1 cellular context compared by ENCODE assay signal in genomic region chr11:65873280-65874156, GRCh38.
TF ChIP-seq lines count a peak whose summit lies in the region.

No MANE protein-coding gene starts in this region.

TF ChIP-seq in H1, 55 proteins besides CTCF, POLR2A, EP300 and RAD21:
- TF ChIP-seq CBX5 (IDR thresholded peaks at IDR 0.05; ENCODE audit: low read depth, low read length): no peak
- no peak for TF ChIP-seq SUZ12 (IDR thresholded peaks at IDR 0.05; ENCODE audit: low read length)
- peak; percentile 61; the same call in 1 of the 2 replicates for TF ChIP-seq MAX (IDR thresholded peaks at IDR 0.05)
- TF ChIP-seq GABPA (IDR thresholded peaks at IDR 0.05; ENCODE audit: borderline replicate concordance, insufficient read depth, low read length): no peak
- TF ChIP-seq NRF1 (IDR thresholded peaks at IDR 0.05; ENCODE audit: low read depth, low read length): no peak
- peak; percentile 57; the same call in 1 of the 2 replicates for TF ChIP-seq EGR1 (IDR thresholded peaks at IDR 0.05; ENCODE audit: borderline replicate concordance, low read depth, low read length)
- no peak for TF ChIP-seq TAF7 (optimal IDR thresholded peaks at IDR 0.05; ENCODE audit: borderline replicate concordance, low read depth, low read length)
- TF ChIP-seq CHD2 (IDR thresholded peaks at IDR 0.05; ENCODE audit: low read length): no peak
- TF ChIP-seq SIX5 (IDR thresholded peaks at IDR 0.05; ENCODE audit: low read depth, low read length): no peak
- TF ChIP-seq JUND (IDR thresholded peaks at IDR 0.05; ENCODE audit: low read length): no peak
- TF ChIP-seq USF2 (IDR thresholded peaks at IDR 0.05; ENCODE audit: low read length): peak; percentile 83
- TF ChIP-seq RXRA (IDR thresholded peaks at IDR 0.05; ENCODE audit: insufficient read depth, low read depth, low read length): 0 out of 2 replicates have a peak, but pooled peaks have one; percentile 64
- TF ChIP-seq SP1 (IDR thresholded peaks at IDR 0.05; ENCODE audit: low read depth, low read length): peak; percentile 83; the same call in 1 of the 2 replicates
- TF ChIP-seq CBX8 (IDR thresholded peaks at IDR 0.05; ENCODE audit: borderline replicate concordance, low read depth, low read length): no peak
- TF ChIP-seq GTF2F1 (IDR thresholded peaks at IDR 0.05; ENCODE audit: borderline replicate concordance, low read depth, low read length): no peak
- no peak for TF ChIP-seq CHD7 (IDR thresholded peaks at IDR 0.05; ENCODE audit: insufficient replicate concordance, low read length)
- peak; percentile 49 for TF ChIP-seq KDM4A (IDR thresholded peaks at IDR 0.05; ENCODE audit: low read depth, low read length, severe bottlenecking)
- TF ChIP-seq SP4 (IDR thresholded peaks at IDR 0.05; ENCODE audit: low read length): peak; percentile 96
- TF ChIP-seq YY1 (IDR thresholded peaks at IDR 0.05; ENCODE audit: low read depth, low read length): no peak
- TF ChIP-seq CHD1 (IDR thresholded peaks at IDR 0.05; ENCODE audit: low read depth, low read length): no peak
- TF ChIP-seq ATF2 (IDR thresholded peaks at IDR 0.05; ENCODE audit: low read length): 0 out of 2 replicates have a peak, but pooled peaks have one; percentile 15
- no peak for TF ChIP-seq BRCA1 (IDR thresholded peaks at IDR 0.05; ENCODE audit: low read depth, low read length)
- no peak for TF ChIP-seq PHF8 (conservative IDR thresholded peaks at IDR 0.05; ENCODE audit: low read depth, low read length)
- no peak for TF ChIP-seq KDM5A (IDR thresholded peaks at IDR 0.05; ENCODE audit: low read length)
- no peak for TF ChIP-seq SAP30 (IDR thresholded peaks at IDR 0.05; ENCODE audit: insufficient read depth, insufficient replicate concordance, low read length)
- TF ChIP-seq BCL11A (IDR thresholded peaks at IDR 0.05; ENCODE audit: low read depth in 2 of 2, low read length in 2 of 2): no peak
- TF ChIP-seq ATF3 (IDR thresholded peaks at IDR 0.05; ENCODE audit: insufficient read depth, low read depth, low read length): peak; percentile 67
- no peak for TF ChIP-seq CTBP2 (IDR thresholded peaks at IDR 0.05; ENCODE audit: borderline replicate concordance, insufficient read depth, insufficient read length, low read length)
- no peak for TF ChIP-seq JUN (IDR thresholded peaks at IDR 0.05; ENCODE audit: low read depth, low read length)
- peak; percentile 73 for TF ChIP-seq BACH1 (IDR thresholded peaks at IDR 0.05; ENCODE audit: low read length)
- no peak for TF ChIP-seq POU5F1 (IDR thresholded peaks at IDR 0.05; ENCODE audit: low read depth, low read length)
- peak; percentile 64 for TF ChIP-seq CREB1 (IDR thresholded peaks at IDR 0.05)
- 0 out of 4 replicates have a peak, but pooled peaks have one; percentile 16 to 44 for TF ChIP-seq SIN3A (conservative IDR thresholded peaks at IDR 0.05 in 1 of 2, IDR thresholded peaks at IDR 0.05 in 1 of 2; ENCODE audit: low read depth in 1 of 2, low read length in 2 of 2)
- TF ChIP-seq HDAC6 (IDR thresholded peaks at IDR 0.05; ENCODE audit: low read depth, low read length): no peak
- TF ChIP-seq RNF2 (IDR thresholded peaks at IDR 0.05; ENCODE audit: borderline replicate concordance, low read depth, low read length, missing control alignments, poor library complexity, severe bottlenecking): no peak
- no peak for TF ChIP-seq FOSL1 (IDR thresholded peaks at IDR 0.05; ENCODE audit: insufficient read depth, low read depth, low read length)
- no peak for TF ChIP-seq CEBPB (IDR thresholded peaks at IDR 0.05; ENCODE audit: low read depth, low read length)
- no peak for TF ChIP-seq SIRT6 (IDR thresholded peaks at IDR 0.05; ENCODE audit: low read length)
- TF ChIP-seq RBBP5 (IDR thresholded peaks at IDR 0.05; ENCODE audit: borderline replicate concordance, low read depth, low read length): peak; percentile 66
- TF ChIP-seq TEAD4 (IDR thresholded peaks at IDR 0.05; ENCODE audit: low read depth, low read length): no peak
- TF ChIP-seq TBP (IDR thresholded peaks at IDR 0.05; ENCODE audit: low read depth, low read length): peak; percentile 50; the same call in 1 of the 2 replicates
- no peak for TF ChIP-seq E2F6 (IDR thresholded peaks at IDR 0.05)
- TF ChIP-seq SP2 (IDR thresholded peaks at IDR 0.05; ENCODE audit: low read length): no peak
- peak; percentile 39; the same call in 1 of the 2 replicates for TF ChIP-seq KDM1A (IDR thresholded peaks at IDR 0.05; ENCODE audit: borderline replicate concordance, low read length)
- TF ChIP-seq MAFK (IDR thresholded peaks at IDR 0.05; ENCODE audit: low read depth, low read length): no peak
- 0 out of 2 replicates have a peak, but pooled peaks have one; percentile 22 for TF ChIP-seq POLR2AphosphoS5 (IDR thresholded peaks at IDR 0.05; ENCODE audit: low read depth, low read length)
- no peak for TF ChIP-seq SRF (IDR thresholded peaks at IDR 0.05; ENCODE audit: low read depth, low read length)
- TF ChIP-seq ASH2L (IDR thresholded peaks at IDR 0.05; ENCODE audit: low read length): no peak
- no peak for TF ChIP-seq TCF12 (IDR thresholded peaks at IDR 0.05; ENCODE audit: low read depth, low read length)
- 0 out of 2 replicates have a peak, but pooled peaks have one; percentile 48 for TF ChIP-seq TAF1 (IDR thresholded peaks at IDR 0.05; ENCODE audit: low read depth, low read length)
- TF ChIP-seq ZNF274 (IDR thresholded peaks at IDR 0.05; ENCODE audit: borderline replicate concordance, extremely low read depth, low read length): no peak
- TF ChIP-seq RFX5 (IDR thresholded peaks at IDR 0.05; ENCODE audit: borderline replicate concordance, low read depth, low read length): no peak
- TF ChIP-seq EZH2 (IDR thresholded peaks at IDR 0.05; ENCODE audit: low read depth, low read length, severe bottlenecking): no peak
- TF ChIP-seq NANOG (IDR thresholded peaks at IDR 0.05; ENCODE audit: insufficient read depth, low read depth, low read length, poor library complexity, severe bottlenecking): no peak
- TF ChIP-seq HDAC2 (IDR thresholded peaks at IDR 0.05; ENCODE audit: borderline replicate concordance in 1 of 2, low read depth in 2 of 2, low read length in 2 of 2): 0 out of 4 replicates have a peak, but pooled peaks have one; percentile 21 to 65
